ENCODE assay signal across 1 cellular context in the genomic region with DNA sequence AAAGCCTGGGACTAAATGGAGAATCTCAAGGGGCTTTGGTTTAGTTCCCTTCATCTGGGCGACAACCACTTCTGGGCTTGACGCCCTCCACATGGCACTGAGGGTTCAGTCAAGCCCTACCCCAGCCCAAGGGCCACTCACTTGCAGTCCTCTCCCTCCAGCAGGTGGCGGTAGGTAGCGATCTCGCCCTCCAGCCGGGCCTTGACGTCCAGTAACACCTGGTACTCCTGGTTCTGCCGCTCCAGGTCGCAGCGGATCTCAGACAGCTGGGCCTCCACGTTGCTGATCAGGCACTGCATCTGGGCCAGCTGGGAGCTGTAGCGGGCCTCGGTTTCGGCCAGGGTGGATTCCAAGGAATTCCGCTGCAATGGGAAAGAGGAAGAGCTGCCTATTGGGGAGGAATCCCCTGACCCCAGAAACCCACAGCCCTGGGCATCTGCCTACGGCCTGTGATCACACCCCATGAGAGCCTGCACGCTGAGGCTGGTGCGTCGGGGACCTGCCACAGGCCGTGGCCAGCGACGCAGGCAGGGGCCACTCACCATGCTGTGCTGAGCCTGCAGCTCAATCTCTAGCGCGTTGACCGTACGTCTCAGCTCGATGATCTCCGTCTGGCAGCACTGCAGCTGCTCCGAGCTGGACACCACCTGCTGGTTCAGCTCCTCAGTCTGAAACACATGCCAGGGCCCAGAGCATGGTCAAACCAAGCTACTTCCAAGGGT.
TF ChIP-seq lines count a peak whose summit lies in the region.

No MANE protein-coding gene starts in this region.

TF ChIP-seq in SK-N-SH, 30 proteins besides CTCF, POLR2A, EP300 and RAD21 (continued from another document):
- TF ChIP-seq, protein P1, sequence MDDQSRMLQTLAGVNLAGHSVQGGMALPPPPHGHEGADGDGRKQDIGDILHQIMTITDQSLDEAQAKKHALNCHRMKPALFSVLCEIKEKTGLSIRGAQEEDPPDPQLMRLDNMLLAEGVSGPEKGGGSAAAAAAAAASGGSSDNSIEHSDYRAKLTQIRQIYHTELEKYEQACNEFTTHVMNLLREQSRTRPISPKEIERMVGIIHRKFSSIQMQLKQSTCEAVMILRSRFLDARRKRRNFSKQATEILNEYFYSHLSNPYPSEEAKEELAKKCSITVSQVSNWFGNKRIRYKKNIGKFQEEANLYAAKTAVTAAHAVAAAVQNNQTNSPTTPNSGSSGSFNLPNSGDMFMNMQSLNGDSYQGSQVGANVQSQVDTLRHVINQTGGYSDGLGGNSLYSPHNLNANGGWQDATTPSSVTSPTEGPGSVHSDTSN (IDR thresholded peaks at IDR 0.05) = no peak
- TF ChIP-seq TAF1 (IDR thresholded peaks at IDR 0.05; ENCODE audit: borderline replicate concordance, low read depth, low read length) (no peak), MXI1 (IDR thresholded peaks at IDR 0.05; ENCODE audit: low read depth, low read length) (no peak), FOXM1 (IDR thresholded peaks at IDR 0.05; ENCODE audit: low read depth) (no peak), GATA2 (CRISPR knock-in tag; IDR thresholded peaks at IDR 0.05) (no peak), EZH2phosphoT487 (IDR thresholded peaks at IDR 0.05; ENCODE audit: borderline replicate concordance, low read depth) (no peak), SIN3A (IDR thresholded peaks at IDR 0.05; ENCODE audit: borderline replicate concordance, low read depth, low read length) (no peak), TEAD4 (IDR thresholded peaks at IDR 0.05; ENCODE audit: borderline replicate concordance, insufficient read depth) (no peak), GABPA (IDR thresholded peaks at IDR 0.05; ENCODE audit: low read depth) (no peak), MEF2A (IDR thresholded peaks at IDR 0.05; ENCODE audit: borderline replicate concordance, low read depth) (no peak)
- TF ChIP-seq, protein P2, sequence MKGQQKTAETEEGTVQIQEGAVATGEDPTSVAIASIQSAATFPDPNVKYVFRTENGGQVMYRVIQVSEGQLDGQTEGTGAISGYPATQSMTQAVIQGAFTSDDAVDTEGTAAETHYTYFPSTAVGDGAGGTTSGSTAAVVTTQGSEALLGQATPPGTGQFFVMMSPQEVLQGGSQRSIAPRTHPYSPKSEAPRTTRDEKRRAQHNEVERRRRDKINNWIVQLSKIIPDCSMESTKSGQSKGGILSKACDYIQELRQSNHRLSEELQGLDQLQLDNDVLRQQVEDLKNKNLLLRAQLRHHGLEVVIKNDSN (IDR thresholded peaks at IDR 0.05; ENCODE audit: borderline replicate concordance, low read depth) = no peak
